Comparison of ENCODE assay signal across 14 cellular contexts in the genomic region with DNA sequence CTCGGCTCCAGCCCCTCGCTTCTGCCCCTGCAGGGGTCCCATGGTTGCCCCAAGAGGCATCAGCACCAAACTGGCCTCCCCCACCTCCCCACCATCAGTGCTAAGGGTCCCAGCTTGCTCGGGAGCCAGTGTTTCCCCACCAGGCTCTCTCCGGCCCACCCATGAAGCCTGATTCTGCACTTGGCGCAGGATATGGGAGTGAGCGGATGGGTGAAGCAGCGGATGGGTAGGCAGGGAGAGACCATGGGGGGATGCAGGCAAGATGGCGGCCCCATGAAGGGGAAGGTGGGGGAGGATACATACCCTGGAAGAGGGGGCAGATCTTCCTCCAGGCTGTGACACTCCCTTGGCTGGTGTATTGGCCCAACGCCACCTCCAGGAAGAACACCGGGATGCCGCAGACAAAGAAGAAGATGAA. TPM values are rescaled to one million over a fixed set of nuclear protein-coding genes. Genes with fewer than 3 reads are reported as not detected.
DNase-seq lines count a peak whose midpoint lies in the region; ATAC-seq and TF ChIP-seq lines count a peak whose summit lies in the region.
"Had no signal": no experiment of that assay in that cellular context is flagged by ENCODE, and none has a peak within 500 bp of the region (broad histone marks: within the 10 kb centered on the region; RNA-seq: fewer than 3 reads in every experiment).

No MANE protein-coding gene starts in this region.

- ATAC-seq in HG03139 (IDR thresholded peaks at IDR 0.05; ENCODE audit: unreplicated experiment) (no peak), GM19455 (IDR thresholded peaks at IDR 0.05; ENCODE audit: unreplicated experiment) (no peak)

- H3K27ac ChIP-seq in HUES48 (ENCODE audit: low read depth, low read length) (no peak overlapping the region), coronary artery (no peak overlapping the region), muscle layer of duodenum (ENCODE audit: low read length) (no peak overlapping the region), spleen (no peak overlapping the region)
- H3K27ac ChIP-seq: SK-N-MC had no signal

- no peak for TF ChIP-seq POLR2A in spleen (IDR thresholded peaks at IDR 0.05)

- no peak for TF ChIP-seq CTCF in coronary artery (IDR thresholded peaks at IDR 0.05)
- TF ChIP-seq CTCF in spleen (IDR thresholded peaks at IDR 0.05 in 8 of 11, conservative IDR thresholded peaks at IDR 0.05 in 3 of 11), result no peak

- peak overlapping the region; percentile 76 for H3K4me3 ChIP-seq in HUES48 (ENCODE audit: low read depth, low read length)
- peak overlapping the region; percentile 73 for H3K4me3 ChIP-seq in coronary artery
- H3K4me3 ChIP-seq in muscle layer of duodenum (ENCODE audit: low read depth in 1 of 2, low read length in 2 of 2), result peak overlapping the region; percentile 11 to 69
- peak overlapping the region in 2 of 8 donors; percentile 25 to 60 for H3K4me3 ChIP-seq in spleen

- no peak overlapping the region for H3K9ac ChIP-seq in HUES48 (ENCODE audit: low read depth, low read length)

- no peaks in the 10 kb centered on the region for H3K9me3 ChIP-seq in HUES48 (ENCODE audit: control insufficient read depth, insufficient read depth, low read length)
- H3K9me3 ChIP-seq in muscle layer of duodenum (ENCODE audit: control insufficient read depth in 1 of 2, low read length in 2 of 2), result no peaks in the 10 kb centered on the region
- no peaks in the 10 kb centered on the region for H3K9me3 ChIP-seq in spleen

- DNase-seq in coronary artery (ENCODE audit: low spot score), result no peak
- peak; percentile 60 for DNase-seq in spleen
- DNase-seq in AG08395 (ENCODE audit: low spot score), result no peak
- no peak for DNase-seq in SW 1271 (lab: John Stamatoyannopoulos, UW)
- DNase-seq: activated gamma-delta T cell treated with Interleukin-2 at 50 U/mL for 16 hours; DMS153; NCI-H345; stimulated activated naive CD4-positive, alpha-beta T cell treated with Interleukin-2 at 50 U/mL for 16 hours had no signal

- peaks cover 8% of the 10 kb centered on the region for H3K4me1 ChIP-seq in HUES48 (ENCODE audit: control insufficient read depth, insufficient read depth, low read length)
- H3K4me1 ChIP-seq in muscle layer of duodenum (ENCODE audit: control insufficient read depth in 1 of 2, insufficient read depth in 2 of 2, low read length in 2 of 2), result peaks cover 0 to 11% of the 10 kb centered on the region in 2 donors
- H3K4me1 ChIP-seq in spleen, result peaks cover 0 to 12% (median 8%) of the 10 kb centered on the region in 6 donors

- intact Hi-C loops in spleen (cut with DNase I; ENCODE audit: low total_unique reads), result no loop called here

- no peaks in the 10 kb centered on the region for H3K36me3 ChIP-seq in HUES48 (ENCODE audit: control insufficient read depth, insufficient read depth, low read length)
- no peaks in the 10 kb centered on the region for H3K36me3 ChIP-seq in muscle layer of duodenum (ENCODE audit: control insufficient read depth in 1 of 2, insufficient read depth in 2 of 2, low read length in 2 of 2)
- H3K36me3 ChIP-seq in spleen, result no peaks in the 10 kb centered on the region

- H3K27me3 ChIP-seq in HUES48 (ENCODE audit: control insufficient read depth, insufficient read depth, low read length) (peaks cover 74% of the 10 kb centered on the region), muscle layer of duodenum (ENCODE audit: low read depth, low read length) (peaks cover 7% of the 10 kb centered on the region), spleen (replicated peaks in 1 of 7) (peaks cover 0 to 79% (median 24%) of the 10 kb centered on the region in 7 donors)

- WGBS in spleen, 5 donors, result 85 to 96% (median 89%) methylated on average over 10 to 11 of the region's 11 CpGs

RNA-seq across cellular contexts. Expression of a gene that starts 9.7 kb away (rescaled TPM):
- total RNA-seq in spleen, result 1 to 10 TPM in 6 of 7 donors, under 1 TPM in 1; 0.91 to 3.1 (median 2.7) TPM
- polyA plus RNA-seq in spleen, result 1 to 10 TPM in 1 of 3 donors, under 1 TPM in 2; 0.35 to 1.2 (median 0.50) TPM
- total RNA-seq: B cell had no signal

RNA-seq across cellular contexts. Expression of a gene that starts 58.4 kb away (rescaled TPM):
- total RNA-seq in spleen, result 1 to 10 TPM in 1 of 7 donors, under 1 TPM in 1, not detected in 5; 0.30 to 1.7 TPM
- under 1 TPM; 0.22 to 0.39 (median 0.24) TPM for polyA plus RNA-seq in spleen
